Comparison of ENCODE assay signal across 20 cellular contexts in the genomic region with DNA sequence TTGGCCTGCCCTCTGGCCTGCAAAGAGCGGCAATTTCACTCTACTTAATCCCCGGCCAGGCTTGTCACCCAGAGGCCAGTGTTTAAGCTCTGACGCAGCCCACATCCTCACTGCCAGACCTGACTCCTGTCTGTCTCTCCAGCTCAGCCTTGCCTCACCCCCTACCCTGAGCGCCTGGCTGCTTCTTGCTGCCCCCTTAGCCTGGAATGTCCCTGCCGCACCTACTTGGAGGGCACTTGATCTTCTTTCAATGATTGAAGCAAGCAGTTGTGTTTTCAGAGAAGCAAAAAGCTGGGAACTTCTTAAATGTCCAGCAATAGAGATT.
A peak's percentile ranks its signal among the peaks of the same experiment; 100 is the strongest.
DNase-seq lines count a peak whose midpoint lies in the region; ATAC-seq, FAIRE-seq and TF ChIP-seq lines count a peak whose summit lies in the region.
"Had no signal": no experiment of that assay in that cellular context is flagged by ENCODE, and none has a peak within 500 bp of the region (broad histone marks: within the 10 kb centered on the region; RNA-seq: fewer than 3 reads in every experiment).

No MANE protein-coding gene starts in this region.

- H4K91ac ChIP-seq in H1 (replicated peaks; ENCODE audit: insufficient read length, low read length) (peak overlapping the region; percentile 34), trophoblast cell (ENCODE audit: low read depth, low read length) (peak overlapping the region; percentile 64)

- no peak overlapping the region for H2BK20ac ChIP-seq in H1 (ENCODE audit: low read length)

- no peak for FAIRE-seq in H1 (lab: Jason Lieb, UNC)
- FAIRE-seq: A549, D721Med, GM12892 had no signal

- H3K27ac ChIP-seq in H1 (ENCODE audit: low read depth, low read length) (no peak overlapping the region), lower lobe of right lung (no peak overlapping the region), trophoblast cell (ENCODE audit: low read depth, low read length) (peak overlapping the region; percentile 84), upper lobe of right lung (no peak overlapping the region), heart left ventricle (no peak overlapping the region)
- H3K27ac ChIP-seq: A549, C4-2B, GM23248 had no signal

- H3K9ac ChIP-seq in H1 (replicated peaks in 1 of 4; ENCODE audit: extremely low read depth in 1 of 4, low read depth in 3 of 4, low read length in 3 of 4) (no peak overlapping the region), trophoblast cell (ENCODE audit: low read length) (no peak overlapping the region)
- H3K9ac ChIP-seq: GM23248 had no signal

- H3K56ac ChIP-seq in H1 (replicated peaks; ENCODE audit: insufficient read length, low read depth, low read length), result no peak overlapping the region

- H3K79me2 ChIP-seq in H1 (ENCODE audit: control insufficient read depth in 1 of 2, insufficient read depth in 2 of 2, low read length in 2 of 2) (no peaks in the 10 kb centered on the region), trophoblast cell (ENCODE audit: control insufficient read depth, insufficient read depth, low read length, poor library complexity) (no peaks in the 10 kb centered on the region)

- H2BK15ac ChIP-seq in H1 (ENCODE audit: low read length), result no peak overlapping the region

- H3K23me2 ChIP-seq in H1 (ENCODE audit: low read depth, low read length), result no peaks in the 10 kb centered on the region; the same call in 1 of the 2 replicates

- H2AFZ ChIP-seq in H1 (ENCODE audit: low read length), result 0 out of 2 replicates have a peak overlapping the region, but pooled peaks have one; percentile 67
- no peak overlapping the region for H2AFZ ChIP-seq in trophoblast cell (ENCODE audit: insufficient read depth, low read length, poor library complexity)
- H2AFZ ChIP-seq: GM23248 had no signal

- no peaks in the 10 kb centered on the region for H3K79me1 ChIP-seq in H1 (ENCODE audit: low read depth, low read length)
- H3K79me1 ChIP-seq in trophoblast cell (ENCODE audit: low read length), result peaks cover 15% of the 10 kb centered on the region

- H2AK5ac ChIP-seq in H1 (ENCODE audit: low read depth, low read length) (no peak overlapping the region), trophoblast cell (ENCODE audit: low read length) (no peak overlapping the region)

- no peak for TF ChIP-seq EP300 in H1 (IDR thresholded peaks at IDR 0.05; ENCODE audit: borderline replicate concordance in 1 of 2, low read depth in 2 of 2, low read length in 2 of 2)

- H3K4me1 ChIP-seq in H1 (replicated peaks in 1 of 4; ENCODE audit: control insufficient read depth in 3 of 4, insufficient read depth in 4 of 4, low read length in 3 of 4) (peaks cover 0 to 9% (median 1%) of the 10 kb centered on the region in 4 experiments; a peak in 4 of 7 replicates), lower lobe of right lung (no peaks in the 10 kb centered on the region), trophoblast cell (ENCODE audit: control insufficient read depth in 1 of 2, insufficient read depth in 2 of 2, low read length in 2 of 2) (peaks cover 19 to 27% of the 10 kb centered on the region in 2 experiments), upper lobe of right lung (no peaks in the 10 kb centered on the region), heart left ventricle (no peaks in the 10 kb centered on the region)
- H3K4me1 ChIP-seq: A549, Caco-2 had no signal

- no peak overlapping the region for H4K5ac ChIP-seq in H1 (ENCODE audit: insufficient read length, low read depth, low read length)

- TF ChIP-seq RAD21 in H1 (IDR thresholded peaks at IDR 0.05 in 1 of 2, conservative IDR thresholded peaks at IDR 0.05 in 1 of 2; ENCODE audit: low read depth in 2 of 2, low read length in 2 of 2), result no peak

- no peaks in the 10 kb centered on the region for H4K20me1 ChIP-seq in H1 (replicated peaks in 1 of 2; ENCODE audit: control insufficient read depth in 1 of 2, insufficient read depth in 2 of 2, low read length in 2 of 2)

- no peak overlapping the region for H3K18ac ChIP-seq in H1 (ENCODE audit: extremely low read depth, low read length)
- no peak overlapping the region for H3K18ac ChIP-seq in trophoblast cell (ENCODE audit: low read length)

- 89% methylated on average over 5 of the region's 5 CpGs; no CpG with 5 or more reads in 1 of the 2 experiments for WGBS in H1 (ENCODE audit: extremely low coverage in 1 of 2, insufficient coverage in 1 of 2, insufficient read length in 1 of 2, insufficient replicate concordance in 2 of 2, low coverage in 1 of 2, low lambda C conversion rate in 2 of 2, missing lambda C conversion rate in 1 of 2), 2 experiments
- WGBS in trophoblast cell (ENCODE audit: extremely low coverage, insufficient coverage, insufficient read length), result no CpG with 5 or more reads among the region's 5 CpGs
- WGBS in heart left ventricle, 4 donors, result 69 to 74% (median 73%) methylated on average over 5 of the region's 5 CpGs

- H3K4me3 ChIP-seq in H1 (ENCODE audit: extremely low read depth in 1 of 4, insufficient read depth in 2 of 4, low read depth in 3 of 4, low read length in 4 of 4), result no peak overlapping the region
- no peak overlapping the region for H3K4me3 ChIP-seq in lower lobe of right lung
- H3K4me3 ChIP-seq in trophoblast cell (ENCODE audit: low read depth, low read length), result no peak overlapping the region
- H3K4me3 ChIP-seq in upper lobe of right lung, result no peak overlapping the region
- H3K4me3 ChIP-seq in heart left ventricle, result no peak overlapping the region
- H3K4me3 ChIP-seq: A549, GM23248 had no signal

- H2BK5ac ChIP-seq in H1 (ENCODE audit: low read depth, low read length) (0 out of 2 replicates have a peak overlapping the region, but pooled peaks have one; percentile 26), trophoblast cell (ENCODE audit: low read depth, low read length, poor library complexity) (no peak overlapping the region)

- no peak overlapping the region for H4K12ac ChIP-seq in trophoblast cell (ENCODE audit: low read depth, low read length)

- intact Hi-C loops in lower lobe of right lung (cut with DNase I), result no loop called here
- intact Hi-C loops in upper lobe of right lung (cut with DNase I), result no loop called here
- intact Hi-C loops in heart left ventricle (cut with DNase I), result no loop called here

- DNase-seq in H1 (ENCODE audit: low read depth in 1 of 2, low spot score in 2 of 2) (no peak), lower lobe of right lung (peak; percentile 52), trophoblast cell (no peak), upper lobe of right lung (no peak), NCI-H187 treated with DMSO at 0.1 percent for 48 hours (lab: John Stamatoyannopoulos, UW) (no peak), heart left ventricle (no peak), cerebellar cortex (ENCODE audit: low spot score) (no peak)
- DNase-seq: AML-193; Caco-2; CD4-positive, alpha-beta T cell; DMS79; GDM1; GM23248; HFFc6; KG1 had no signal

- ATAC-seq in lower lobe of right lung (peak; percentile 71 to 79), upper lobe of right lung (peak; percentile 65), heart left ventricle (no peak), HG03520 (IDR thresholded peaks at IDR 0.05; ENCODE audit: unreplicated experiment) (no peak)

- H3K14ac ChIP-seq in H1 (ENCODE audit: insufficient read length) (no peak overlapping the region), trophoblast cell (ENCODE audit: low read length) (no peak overlapping the region)

- H3K23ac ChIP-seq in H1 (ENCODE audit: insufficient read length) (no peak overlapping the region), trophoblast cell (ENCODE audit: low read length) (no peak overlapping the region)

- no peaks in the 10 kb centered on the region for H3K9me3 ChIP-seq in H1 (ENCODE audit: insufficient read depth in 2 of 2, low read depth in 1 of 2, low read length in 1 of 2)
- H3K9me3 ChIP-seq in lower lobe of right lung, result no peaks in the 10 kb centered on the region
- no peaks in the 10 kb centered on the region for H3K9me3 ChIP-seq in trophoblast cell (ENCODE audit: insufficient read depth, low read depth, low read length)
- no peaks in the 10 kb centered on the region for H3K9me3 ChIP-seq in upper lobe of right lung
- H3K9me3 ChIP-seq in heart left ventricle, result no peaks in the 10 kb centered on the region
- H3K9me3 ChIP-seq: A549, Caco-2 had no signal

- TF ChIP-seq CTCF in H1 (IDR thresholded peaks at IDR 0.05; ENCODE audit: control extremely low read depth in 1 of 3, insufficient read depth in 1 of 3, low read depth in 1 of 3, low read length in 3 of 3) (no peak), lower lobe of right lung (IDR thresholded peaks at IDR 0.05) (no peak), upper lobe of right lung (IDR thresholded peaks at IDR 0.05) (no peak), heart left ventricle (IDR thresholded peaks at IDR 0.05) (no peak)

- H2BK12ac ChIP-seq in H1 (ENCODE audit: low read depth, low read length), result no peak overlapping the region
- no peak overlapping the region for H2BK12ac ChIP-seq in trophoblast cell (ENCODE audit: low read length)

- TF ChIP-seq POLR2A in H1 (IDR thresholded peaks at IDR 0.05; ENCODE audit: control extremely low read depth in 1 of 2, low read depth in 2 of 2, low read length in 2 of 2), result no peak
- TF ChIP-seq POLR2A in heart left ventricle (IDR thresholded peaks at IDR 0.05), result no peak

- H3K4me2 ChIP-seq in H1 (ENCODE audit: insufficient read depth in 1 of 2, low read depth in 2 of 2, low read length in 2 of 2) (no peak overlapping the region), trophoblast cell (ENCODE audit: low read length) (no peak overlapping the region)
- H3K4me2 ChIP-seq: A549 had no signal

- no peak overlapping the region for H3K4ac ChIP-seq in H1 (replicated peaks; ENCODE audit: insufficient read length, low read depth, low read length)
- H3K4ac ChIP-seq in trophoblast cell (ENCODE audit: low read depth, low read length), result no peak overlapping the region

- no peak overlapping the region for H2BK120ac ChIP-seq in H1 (replicated peaks; ENCODE audit: low read depth, low read length)
- peak overlapping the region; percentile 35 for H2BK120ac ChIP-seq in trophoblast cell (ENCODE audit: insufficient read depth, low read length, poor library complexity)

- H4K8ac ChIP-seq in H1 (ENCODE audit: extremely low read depth, insufficient read depth, low read length), result peak overlapping the region; percentile 41; the same call in 1 of the 2 replicates
- no peak overlapping the region for H4K8ac ChIP-seq in trophoblast cell (ENCODE audit: low read depth, low read length)

- H3K27me3 ChIP-seq in H1 (replicated peaks in 1 of 4; ENCODE audit: control insufficient read depth in 3 of 4, extremely low read depth in 1 of 4, insufficient read depth in 3 of 4, low read length in 3 of 4) (no peaks in the 10 kb centered on the region; a peak in 1 of 7 replicates), lower lobe of right lung (ENCODE audit: low read depth) (peaks cover 20% of the 10 kb centered on the region), trophoblast cell (ENCODE audit: insufficient read depth, low read length) (no peaks in the 10 kb centered on the region), upper lobe of right lung (peaks cover 5% of the 10 kb centered on the region), heart left ventricle (peaks cover 0 to 64% (median 6%) of the 10 kb centered on the region in 9 donors)

- POLR2A ChIA-PET in H1 (lab: Charles Lee; ENCODE audit: partially characterized antibody), result interaction anchor here (2.3 kb wide), 1 partner anchor 9 kb away, joined by 8 read pairs; no protein-coding TSS in a partner anchor

- CTCF ChIA-PET in H1 (lab: Charles Lee; ENCODE audit: partially characterized antibody), result interaction anchor here (0.5 to 2.6 kb wide), 12 partner anchors 9 to 567 kb away, joined by 3 to 9 read pairs (median 4); no protein-coding TSS in a partner anchor

- H3K36me3 ChIP-seq in H1 (ENCODE audit: control insufficient read depth in 2 of 4, insufficient read depth in 4 of 4, low read length in 3 of 4), result no peaks in the 10 kb centered on the region
- H3K36me3 ChIP-seq in lower lobe of right lung, result no peaks in the 10 kb centered on the region
- no peaks in the 10 kb centered on the region for H3K36me3 ChIP-seq in trophoblast cell (ENCODE audit: control insufficient read depth in 1 of 2, insufficient read depth in 2 of 2, low read length in 2 of 2)
- H3K36me3 ChIP-seq in upper lobe of right lung, result no peaks in the 10 kb centered on the region
- no peaks in the 10 kb centered on the region for H3K36me3 ChIP-seq in heart left ventricle

Comparison
In these comparisons a context has a peak if more than half of its experiments do, and no peak if none do; other contexts are left out.
1. ATAC-seq: peak in lower lobe of right lung (2 of 2) and upper lobe of right lung (single experiment); none in heart left ventricle (0 of 4) and HG03520 (single experiment).